8 cellular contexts compared by ENCODE assay signal in genomic region chr6:87393026-87393622, GRCh38. TPM values are rescaled to one million over a fixed set of nuclear protein-coding genes. Genes with fewer than 3 reads are reported as not detected.
DNase-seq lines count a peak whose midpoint lies in the region; ATAC-seq, FAIRE-seq and TF ChIP-seq lines count a peak whose summit lies in the region.

No MANE protein-coding gene starts in this region.

- FAIRE-seq in kidney (lab: Jason Lieb, UNC) = peak; percentile 95

- H3K27ac Mint-ChIP-seq in MCF 10A (ENCODE audit: low read depth, unreplicated experiment) = no peak overlapping the region

- POLR2A ChIA-PET in MCF 10A (lab: Yijun Ruan, JAX) = interaction anchor here (0.6 to 1.1 kb wide), 5 partner anchors 9 to 309 kb away, joined by 3 to 4 read pairs (median 3); partner anchors contain the start of genes AKIRIN2, ORC3 and RARS2

- H3K4me3 ChIP-seq in kidney (ENCODE audit: low read length in 2 of 2) = no peak overlapping the region

- CTCF ChIA-PET in MCF 10A (lab: Yijun Ruan, JAX) = interaction anchor here (0.5 to 2.9 kb wide), 41 partner anchors 10 to 1099 kb away, joined by 3 to 43 read pairs (median 3); partner anchors contain the start of genes CFAP206 and SMIM8

- BruUV-seq in MCF 10A (replicated peaks; lab: Mats Ljungman, UMichigan) = no TSS peak

- no peaks in the 10 kb centered on the region for H3K9me3 Mint-ChIP-seq in MCF 10A (ENCODE audit: unreplicated experiment)

- H3K4me1 ChIP-seq in kidney (ENCODE audit: control insufficient read depth in 1 of 2, insufficient read depth in 1 of 2, low read depth in 1 of 2, low read length in 2 of 2) = no peaks in the 10 kb centered on the region

- H3K36me3 ChIP-seq in kidney (ENCODE audit: control insufficient read depth in 1 of 2, insufficient read depth in 2 of 2, low read length in 2 of 2) = no peaks in the 10 kb centered on the region

- no peaks in the 10 kb centered on the region for H3K4me1 Mint-ChIP-seq in MCF 10A (ENCODE audit: insufficient read depth, unreplicated experiment)

- H3K4me3 Mint-ChIP-seq in MCF 10A (ENCODE audit: unreplicated experiment) = no peak overlapping the region

- H3K27me3 Mint-ChIP-seq in MCF 10A (ENCODE audit: insufficient read depth, unreplicated experiment) = no peaks in the 10 kb centered on the region

- no peak overlapping the region for H3K9ac ChIP-seq in kidney (ENCODE audit: low read length in 2 of 2)

- peak; percentile 22 for DNase-seq in activated T-cell treated with anti-CD3 and anti-CD28 coated beads for 24 hours (ENCODE audit: low read depth)
- DNase-seq in activated T-cell treated with anti-CD3 and anti-CD28 coated beads, Interleukin-2, amount 50 U/mL, for 1 hour = no peak
- peak; percentile 86 for DNase-seq in NAMALWA (ENCODE audit: low spot score)
- peak; percentile 27 for DNase-seq in SIG-M5 (lab: John Stamatoyannopoulos, UW)
- peak; percentile 58 for DNase-seq in MCF 10A (ENCODE audit: unreplicated experiment)
- no peak for DNase-seq in kidney
- DNase-seq in stimulated activated CD4-positive, alpha-beta T cell treated with anti-CD3 and anti-CD28 coated beads, TNF-alpha, amount 100 ng/mL, for 24 hours (ENCODE audit: low read depth in 3 of 3) = peak in 2 of 3 experiments; percentile 11 to 16

- H3K27ac ChIP-seq in kidney (ENCODE audit: low read depth in 2 of 2, low read length in 2 of 2) = no peak overlapping the region

- H3K36me3 Mint-ChIP-seq in MCF 10A (ENCODE audit: insufficient read depth, unreplicated experiment) = no peaks in the 10 kb centered on the region

- H3K9me3 ChIP-seq in kidney (ENCODE audit: control insufficient read depth in 1 of 2, low read length in 2 of 2) = no peaks in the 10 kb centered on the region

- intact Hi-C loops in MCF 10A (cut with micrococcal nuclease) (loop anchor here (5.0 to 10.0 kb wide), 5 partner anchors 194 to 1479 kb away; partner anchors contain the start of gene RARS2), kidney (cut with DNase I) (no loop called here)

- ATAC-seq in HG02588 (IDR thresholded peaks at IDR 0.05; ENCODE audit: unreplicated experiment) = peak; percentile 72

- peak; percentile 71 for TF ChIP-seq CTCF in MCF 10A (IDR thresholded peaks at IDR 0.05; ENCODE audit: unreplicated experiment)
- peak; percentile 57 for TF ChIP-seq CTCF in kidney (IDR thresholded peaks at IDR 0.05; ENCODE audit: borderline replicate concordance, extremely low read depth, insufficient read depth)

RNA-seq across cellular contexts. Expression of gene CFAP206, which starts 14.6 kb away (rescaled TPM):
- total RNA-seq in MCF 10A (2022) (0.27 TPM in 1 of 2 replicates, not detected in the other), kidney (2.5 TPM)
- polyA plus RNA-seq in kidney (ENCODE audit: insufficient read depth, low read depth, low replicate concordance) = 2.6 TPM

RNA-seq across cellular contexts. Expression of gene C6orf163, which starts 48.5 kb away (rescaled TPM):
- 1.0 and 2.6 TPM in 2 replicates for total RNA-seq in MCF 10A (2022)
- 4.2 TPM for total RNA-seq in kidney
- 1.3 TPM for polyA plus RNA-seq in kidney (ENCODE audit: insufficient read depth, low read depth, low replicate concordance)

Comparison
In these comparisons a context has a peak if more than half of its experiments do, and no peak if none do; other contexts are left out.
1. DNase-seq: peak in activated T-cell treated with anti-CD3 and anti-CD28 coated beads for 24 hours (single experiment), NAMALWA (single experiment), SIG-M5 (single experiment), MCF 10A (single experiment) and stimulated activated CD4-positive, alpha-beta T cell treated with anti-CD3 and anti-CD28 coated beads, TNF-alpha, amount 100 ng/mL, for 24 hours (2 of 3); none in activated T-cell treated with anti-CD3 and anti-CD28 coated beads, Interleukin-2, amount 50 U/mL, for 1 hour (single experiment) and kidney (single experiment).